In genomic region chr15:58762731-58763130, GRCh38 we compare ENCODE assay signal across 22 cellular contexts.
"Had no signal": no experiment of that assay in that cellular context is flagged by ENCODE, and none has a peak within 500 bp of the region (broad histone marks: within the 10 kb centered on the region; RNA-seq: fewer than 3 reads in every experiment).

No MANE protein-coding gene starts in this region.

- H3K9me3 ChIP-seq: gastrocnemius medialis, right lobe of liver, suprapubic skin had no signal

- H3K27ac Mint-ChIP-seq: activated naive CD4-positive, alpha-beta T cell treated with anti-CD3 and anti-CD28 coated beads, Interleukin-2, amount 50 U/mL, for 24 hours; natural killer cell treated with Interleukin-12 subunit alpha and Interleukin-12 subunit beta and Interleukin-15 and Interleukin-18, amount 100 ng/mL, for 72 hours had no signal

- H3K27me3 Mint-ChIP-seq: activated naive CD4-positive, alpha-beta T cell treated with anti-CD3 and anti-CD28 coated beads, Interleukin-2, amount 50 U/mL, for 24 hours; central memory CD8-positive, alpha-beta T cell; natural killer cell treated with Interleukin-12 subunit alpha and Interleukin-12 subunit beta and Interleukin-15 and Interleukin-18, amount 100 ng/mL, for 72 hours; stimulated activated naive CD8-positive, alpha-beta T cell treated with anti-CD3 and anti-CD28 coated beads, Interleukin-15, amount 100 ng/mL, for 72 hours had no signal

- H3K27me3 ChIP-seq: ascending aorta, gastrocnemius medialis, heart left ventricle, right lobe of liver, suprapubic skin had no signal

- ATAC-seq: esophagus mucosa; gastrocnemius medialis; heart left ventricle; left lobe of liver; natural killer cell treated with Interleukin-12 subunit alpha and Interleukin-12 subunit beta and Interleukin-15 and Interleukin-18, amount 100 ng/mL, for 72 hours; right lobe of liver; stimulated activated naive CD8-positive, alpha-beta T cell treated with anti-CD3 and anti-CD28 coated beads, Interleukin-15, amount 100 ng/mL, for 72 hours had no signal

- H3K4me1 Mint-ChIP-seq: central memory CD8-positive, alpha-beta T cell; stimulated activated naive CD8-positive, alpha-beta T cell treated with anti-CD3 and anti-CD28 coated beads, Interleukin-15, amount 100 ng/mL, for 72 hours had no signal

- H3K4me3 Mint-ChIP-seq: activated naive CD4-positive, alpha-beta T cell treated with anti-CD3 and anti-CD28 coated beads, Interleukin-2, amount 50 U/mL, for 24 hours; central memory CD8-positive, alpha-beta T cell; natural killer cell treated with Interleukin-12 subunit alpha and Interleukin-12 subunit beta and Interleukin-15 and Interleukin-18, amount 100 ng/mL, for 72 hours; stimulated activated naive CD8-positive, alpha-beta T cell treated with anti-CD3 and anti-CD28 coated beads, Interleukin-15, amount 100 ng/mL, for 72 hours had no signal

- H3K9ac ChIP-seq: parathyroid adenoma had no signal

- H3K27ac ChIP-seq: ascending aorta, gastrocnemius medialis, heart left ventricle, parathyroid adenoma, right lobe of liver, suprapubic skin, WERI-Rb-1 had no signal

- H3K79me2 ChIP-seq: parathyroid adenoma had no signal

- H3K9me3 Mint-ChIP-seq: activated naive CD4-positive, alpha-beta T cell treated with anti-CD3 and anti-CD28 coated beads, Interleukin-2, amount 50 U/mL, for 24 hours had no signal

- H3K4me3 ChIP-seq: ascending aorta, gastrocnemius medialis, heart left ventricle, lung, right lobe of liver, suprapubic skin had no signal

- DNase-seq: activated CD4-positive, alpha-beta T cell treated with anti-CD3 and anti-CD28 coated beads for 1 hour; activated CD4-positive, alpha-beta T cell treated with anti-CD3 and anti-CD28 coated beads, Interleukin-2, amount 50 U/mL, for 4 hours; activated gamma-delta T cell; effector CD8-positive, alpha-beta T cell; gastrocnemius medialis; heart left ventricle; kidney; right lobe of liver; stimulated activated CD4-positive, alpha-beta T cell treated with anti-CD3 and anti-CD28 coated beads, Interleukin-15, amount 100 ng/mL, for 24 hours; stimulated activated CD4-positive, alpha-beta T cell treated with anti-CD3 and anti-CD28 coated beads, Interleukin-2, amount 100 ng/mL, for 48 hours; stimulated activated naive CD8-positive, alpha-beta T cell treated with anti-CD3 and anti-CD28 coated beads, Interleukin-15, amount 100 ng/mL, for 72 hours; trophoblast cell; WERI-Rb-1 had no signal

- H2AFZ ChIP-seq: parathyroid adenoma had no signal

- H3K36me3 Mint-ChIP-seq: activated naive CD4-positive, alpha-beta T cell treated with anti-CD3 and anti-CD28 coated beads, Interleukin-2, amount 50 U/mL, for 24 hours had no signal

- H3K4me1 ChIP-seq: ascending aorta, gastrocnemius medialis, heart left ventricle, parathyroid adenoma, right lobe of liver, suprapubic skin had no signal

- H3K36me3 ChIP-seq: ascending aorta, gastrocnemius medialis, heart left ventricle, right lobe of liver, suprapubic skin, WERI-Rb-1 had no signal
